20 cellular contexts compared by ENCODE assay signal in the genomic region with DNA sequence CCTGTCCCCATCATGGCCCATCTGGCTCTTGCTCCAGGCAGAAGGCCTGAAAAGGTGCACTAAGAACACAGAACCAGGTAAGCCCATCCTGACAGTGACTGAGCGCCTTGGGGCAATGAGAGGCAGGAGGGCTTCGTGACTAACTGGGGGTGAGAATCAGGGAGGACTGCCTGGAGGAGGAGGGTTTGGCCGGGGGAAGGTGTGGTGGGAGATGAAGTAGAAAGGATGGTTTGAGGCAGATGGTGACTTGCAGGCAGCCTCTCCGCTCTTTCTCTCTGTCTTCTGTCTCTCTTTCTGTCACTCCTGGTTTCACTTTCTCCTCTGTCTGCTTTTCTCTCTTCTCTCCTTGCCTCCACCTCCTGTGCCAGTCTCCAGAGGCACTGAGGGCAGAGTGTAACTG.
"Had no signal": no experiment of that assay in that cellular context is flagged by ENCODE, and none has a peak within 500 bp of the region (broad histone marks: within the 10 kb centered on the region; RNA-seq: fewer than 3 reads in every experiment).

No MANE protein-coding gene starts in this region.

- H3K9me3 Mint-ChIP-seq: memory B cell, mesothelial cell of epicardium, nephron had no signal

- H3K4me1 ChIP-seq: left ventricle myocardium inferior, lower lobe of right lung, tibial artery, upper lobe of left lung, uterus had no signal

- H3K27ac Mint-ChIP-seq: memory B cell, mesothelial cell of epicardium, nephron had no signal

- ATAC-seq: left cardiac atrium; lower lobe of right lung; stimulated activated naive CD8-positive, alpha-beta T cell treated with anti-CD3 and anti-CD28 coated beads, Interleukin-15, Interleukin-2, amounts not matched to agents 100 U/mL and 50 U/mL, for 24 hours had no signal

- H3K4me3 ChIP-seq: esophagus squamous epithelium, hepatocyte, left ventricle myocardium inferior, lower lobe of right lung, suprapubic skin, tibial artery, upper lobe of left lung, uterus had no signal

- H3K27ac ChIP-seq: esophagus squamous epithelium, hepatocyte, left ventricle myocardium inferior, lower lobe of right lung, neutrophil, suprapubic skin, tibial artery, upper lobe of left lung, uterus had no signal

- DNase-seq: dermis blood vessel endothelial cell; esophagus squamous epithelium; foreskin fibroblast; kidney; left cardiac atrium; left ventricle myocardium inferior; lower lobe of right lung; posterior cingulate gyrus; small intestine; stimulated activated CD4-positive, alpha-beta T cell treated with anti-CD3 and anti-CD28 coated beads, Interleukin-12 subunit alpha, Interleukin-12 subunit beta, amount 100 ng/mL, for 4 hours; stimulated activated naive CD8-positive, alpha-beta T cell treated with anti-CD3 and anti-CD28 coated beads, Interleukin-15, Interleukin-2, amounts not matched to agents 100 U/mL and 50 U/mL, for 24 hours; tibial artery; upper lobe of left lung; uterus had no signal

- H3K4me3 Mint-ChIP-seq: memory B cell, mesothelial cell of epicardium, nephron had no signal

- H3K36me3 Mint-ChIP-seq: memory B cell, mesothelial cell of epicardium had no signal

- H3K36me3 ChIP-seq: esophagus squamous epithelium, left ventricle myocardium inferior, lower lobe of right lung, neutrophil, suprapubic skin, tibial artery, upper lobe of left lung, uterus had no signal

- H3K27me3 ChIP-seq: hepatocyte, uterus had no signal

- H3K9me3 ChIP-seq: esophagus squamous epithelium, lower lobe of right lung, neutrophil, suprapubic skin, uterus had no signal
